ENCODE assay signal across 1 cellular context in the genomic region with DNA sequence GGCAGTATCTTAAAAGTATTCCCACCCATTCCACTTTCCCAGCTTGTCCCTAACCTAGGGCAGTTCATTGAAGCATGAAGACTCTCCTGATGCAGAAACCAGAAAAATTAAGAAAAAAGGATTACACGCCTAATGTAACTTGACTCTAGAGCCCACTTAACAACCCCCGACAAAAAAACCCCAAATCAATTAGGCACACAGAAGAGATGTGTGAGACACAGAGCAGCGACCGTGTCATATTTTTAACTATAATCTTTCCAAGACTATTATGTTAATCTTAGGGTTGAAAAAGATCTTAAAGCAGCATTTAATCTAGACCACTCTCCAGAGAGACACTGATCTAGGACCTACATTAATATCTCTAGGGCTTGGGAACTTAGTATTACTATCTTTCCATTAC.
TF ChIP-seq lines count a peak whose summit lies in the region.

No MANE protein-coding gene starts in this region.

TF ChIP-seq in GM23338, 12 proteins besides CTCF, POLR2A, EP300 and RAD21 (continued from another document):
- TF ChIP-seq ZNF462 (CRISPR knock-in tag; IDR thresholded peaks at IDR 0.05) (no peak), CREB1 (CRISPR knock-in tag; IDR thresholded peaks at IDR 0.05; ENCODE audit: low read depth) (no peak), REST (IDR thresholded peaks at IDR 0.05; ENCODE audit: unreplicated experiment) (no peak), JUNB (IDR thresholded peaks at IDR 0.05; ENCODE audit: unreplicated experiment) (no peak), EZH2 (IDR thresholded peaks at IDR 0.05; ENCODE audit: low read depth, unreplicated experiment) (no peak), STAT1 (IDR thresholded peaks at IDR 0.05; ENCODE audit: unreplicated experiment) (no peak), POLR2AphosphoS5 (IDR thresholded peaks at IDR 0.05; ENCODE audit: low read depth) (no peak), NANOG (IDR thresholded peaks at IDR 0.05; ENCODE audit: borderline replicate concordance) (no peak), ZNF331 (CRISPR knock-in tag; IDR thresholded peaks at IDR 0.05; ENCODE audit: low read depth) (no peak), ZNF114 (CRISPR knock-in tag; IDR thresholded peaks at IDR 0.05) (no peak)
- TF ChIP-seq, protein P1, sequence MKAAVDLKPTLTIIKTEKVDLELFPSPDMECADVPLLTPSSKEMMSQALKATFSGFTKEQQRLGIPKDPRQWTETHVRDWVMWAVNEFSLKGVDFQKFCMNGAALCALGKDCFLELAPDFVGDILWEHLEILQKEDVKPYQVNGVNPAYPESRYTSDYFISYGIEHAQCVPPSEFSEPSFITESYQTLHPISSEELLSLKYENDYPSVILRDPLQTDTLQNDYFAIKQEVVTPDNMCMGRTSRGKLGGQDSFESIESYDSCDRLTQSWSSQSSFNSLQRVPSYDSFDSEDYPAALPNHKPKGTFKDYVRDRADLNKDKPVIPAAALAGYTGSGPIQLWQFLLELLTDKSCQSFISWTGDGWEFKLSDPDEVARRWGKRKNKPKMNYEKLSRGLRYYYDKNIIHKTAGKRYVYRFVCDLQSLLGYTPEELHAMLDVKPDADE (IDR thresholded peaks at IDR 0.05) = no peak
